ENCODE assay signal across 7 cellular contexts in genomic region chr18:5309888-5310470, GRCh38. TPM values are rescaled to one million over a fixed set of nuclear protein-coding genes. Genes with fewer than 3 reads are reported as not detected.
A peak's percentile ranks its signal among the peaks of the same experiment; 100 is the strongest.
DNase-seq lines count a peak whose midpoint lies in the region; ATAC-seq and TF ChIP-seq lines count a peak whose summit lies in the region.

No MANE protein-coding gene starts in this region.

- ATAC-seq in GM19023 (IDR thresholded peaks at IDR 0.05; ENCODE audit: unreplicated experiment) (peak; percentile 93), HG02840 (IDR thresholded peaks at IDR 0.05; ENCODE audit: low FRiP score, unreplicated experiment) (peak; percentile 95)

- peak; percentile 76 for DNase-seq in NOMO-1 treated with dmso at 0.1 percent for 144 hours (lab: John Stamatoyannopoulos, UW; ENCODE audit: unreplicated experiment)
- peak; percentile 5 for DNase-seq in fibroblast of the aortic adventitia (ENCODE audit: low read depth)
- DNase-seq in DMS153 (lab: John Stamatoyannopoulos, UW), result no peak
- no peak for DNase-seq in anterior cingulate cortex (lab: John Stamatoyannopoulos, UW)
- DNase-seq in foreskin melanocyte, result no peak

- no peak overlapping the region for H3K4me3 ChIP-seq in fibroblast of the aortic adventitia (ENCODE audit: low read depth, low read length)

- no peak for TF ChIP-seq CTCF in fibroblast of the aortic adventitia (IDR thresholded peaks at IDR 0.05; ENCODE audit: insufficient read depth, low read length)

RNA-seq across cellular contexts. Expression of gene ZBTB14, which starts 14.5 kb away (rescaled TPM):
- total RNA-seq in fibroblast of the aortic adventitia (ENCODE audit: low replicate concordance), result 17.4 and 35.8 TPM in 2 replicates

Comparison
In these comparisons a context has a peak if more than half of its experiments do, and no peak if none do; other contexts are left out.
1. DNase-seq: peak in NOMO-1 treated with dmso at 0.1 percent for 144 hours (single experiment) and fibroblast of the aortic adventitia (single experiment); none in DMS153 (single experiment), anterior cingulate cortex (0 of 58) and foreskin melanocyte (single experiment).